In genomic region chr10:89644967-89645741, GRCh38 we compare ENCODE assay signal across 8 cellular contexts. TPM values are rescaled to one million over a fixed set of nuclear protein-coding genes. Genes with fewer than 3 reads are reported as not detected.
DNase-seq lines count a peak whose midpoint lies in the region; ATAC-seq and TF ChIP-seq lines count a peak whose summit lies in the region.

TSS of gene PANK1 (minus strand) at chr10:89645242. CDS start at chr10:89644891, 351 bp downstream.

- no peak for TF ChIP-seq CTCF in colonic mucosa (IDR thresholded peaks at IDR 0.05)

- peak within 1 kb of the TSS; percentile 89 for H3K4me3 ChIP-seq in colonic mucosa

- peak within 1 kb of the TSS; percentile 83 to 86 for H3K9ac ChIP-seq in colonic mucosa (ENCODE audit: low read depth in 2 of 2, low read length in 2 of 2)

- peaks cover 4% of the 10 kb centered on the region for H3K4me1 ChIP-seq in colonic mucosa

- no peaks in the 10 kb centered on the region for H3K27me3 ChIP-seq in colonic mucosa

- DNase-seq in Ammon's horn (ENCODE audit: low spot score): peak; percentile 80
- DNase-seq in NCI-H345 treated with DMSO at 0.1 percent for 48 hours (lab: John Stamatoyannopoulos, UW; ENCODE audit: unreplicated experiment): peak; percentile 39
- peak; percentile 84 for DNase-seq in activated CD4-positive, alpha-beta T cell treated with anti-CD3 and anti-CD28 coated beads for 48 hours
- DNase-seq in colonic mucosa: peak; percentile 85
- peak; percentile 84 for DNase-seq in left lobe of liver (ENCODE audit: low spot score)
- peak; percentile 79 to 82 for DNase-seq in stimulated activated CD4-positive, alpha-beta T cell treated with anti-CD3 and anti-CD28 coated beads, Interleukin-2, amount 100 ng/mL, for 24 hours

- peak within 1 kb of the TSS; percentile 93 for H3K27ac ChIP-seq in colonic mucosa

- intact Hi-C loops in colonic mucosa (cut with DNase I): loop anchor here (5.0 kb wide), 1 partner anchor 57 kb away; the partner anchor contains the start of gene KIF20B

- no peaks in the 10 kb centered on the region for H3K9me3 ChIP-seq in colonic mucosa

- no peaks in the 10 kb centered on the region for H3K36me3 ChIP-seq in colonic mucosa

- ATAC-seq in GM19023 (IDR thresholded peaks at IDR 0.05; ENCODE audit: unreplicated experiment) (peak; percentile 41), HG03159 (IDR thresholded peaks at IDR 0.05; ENCODE audit: unreplicated experiment) (peak; percentile 36), left lobe of liver (peak; percentile 61)

RNA-seq across cellular contexts. Expression of gene PANK1, which starts in this region (rescaled TPM):
- 10 to 100 TPM; 22.8 to 55.4 TPM for total RNA-seq in colonic mucosa
- 48.9 TPM for total RNA-seq in left lobe of liver

Comparison
In these comparisons a context has a peak if more than half of its experiments do, and no peak if none do; other contexts are left out.
1. Peak in every context shown above with its lines: DNase-seq, ATAC-seq, H3K4me3 ChIP-seq and H3K27ac ChIP-seq.